11 cellular contexts compared by ENCODE assay signal in genomic region chr1:197919523-197920301, GRCh38. TPM values are rescaled to one million over a fixed set of nuclear protein-coding genes. Genes with fewer than 3 reads are reported as not detected.
DNase-seq lines count a peak whose midpoint lies in the region; ATAC-seq and TF ChIP-seq lines count a peak whose summit lies in the region.
"Had no signal": no experiment of that assay in that cellular context is flagged by ENCODE, and none has a peak within 500 bp of the region (broad histone marks: within the 10 kb centered on the region; RNA-seq: fewer than 3 reads in every experiment).

No MANE protein-coding gene starts in this region.

- H3K4me3 ChIP-seq in iPS-11a (ENCODE audit: low read depth, low read length) = peak overlapping the region; percentile 20
- peak overlapping the region; percentile 17 for H3K4me3 ChIP-seq in suprapubic skin

- H3K4me1 ChIP-seq in suprapubic skin = peaks cover 60% of the 10 kb centered on the region

- peaks cover 71% of the 10 kb centered on the region for H3K27me3 Mint-ChIP-seq in activated naive CD4-positive, alpha-beta T cell treated with anti-CD3 and anti-CD28 coated beads, Interleukin-2, amount 50 U/mL, for 24 hours
- peaks cover 100% of the 10 kb centered on the region for H3K27me3 Mint-ChIP-seq in WTC11 (ENCODE audit: low read depth)

- peaks cover 86% of the 10 kb centered on the region for H3K27me3 ChIP-seq in suprapubic skin

- no peaks in the 10 kb centered on the region for H3K9me3 ChIP-seq in suprapubic skin

- ATAC-seq in WTC11 (peak; percentile 3; the same call in 1 of the 2 replicates), HG02763 (IDR thresholded peaks at IDR 0.05; ENCODE audit: unreplicated experiment) (no peak), GM19328 (IDR thresholded peaks at IDR 0.05; ENCODE audit: unreplicated experiment) (no peak)

- no peak for DNase-seq in activated naive CD4-positive, alpha-beta T cell treated with Interleukin-2 at 50 U/mL for 16 hours
- no peak for DNase-seq in WTC11 (ENCODE audit: low spot score)
- peak in 1 of 2 donors; percentile 46 for DNase-seq in suprapubic skin (ENCODE audit: low spot score in 2 of 2)
- DNase-seq in mesenteric fat pad (ENCODE audit: low spot score) = no peak
- DNase-seq: amygdala, NCI-H1436 had no signal

- TF ChIP-seq POLR2A in suprapubic skin (IDR thresholded peaks at IDR 0.05) = no peak

- no peak for TF ChIP-seq EP300 in suprapubic skin (IDR thresholded peaks at IDR 0.05)

- no peaks in the 10 kb centered on the region for H3K9me3 Mint-ChIP-seq in activated naive CD4-positive, alpha-beta T cell treated with anti-CD3 and anti-CD28 coated beads, Interleukin-2, amount 50 U/mL, for 24 hours
- no peaks in the 10 kb centered on the region for H3K9me3 Mint-ChIP-seq in WTC11

- H3K36me3 ChIP-seq in suprapubic skin = no peaks in the 10 kb centered on the region

- 11% methylated on average over 30 of the region's 42 CpGs for WGBS in suprapubic skin

- TF ChIP-seq CTCF in WTC11 (IDR thresholded peaks at IDR 0.05) = no peak
- TF ChIP-seq CTCF in suprapubic skin (IDR thresholded peaks at IDR 0.05) = no peak

- H3K4me1 Mint-ChIP-seq in activated naive CD4-positive, alpha-beta T cell treated with anti-CD3 and anti-CD28 coated beads, Interleukin-2, amount 50 U/mL, for 24 hours = peaks cover 59% of the 10 kb centered on the region
- H3K4me1 Mint-ChIP-seq in WTC11 = peaks cover 82% of the 10 kb centered on the region

- no peak overlapping the region for H3K27ac ChIP-seq in suprapubic skin

- no peak overlapping the region for H3K27ac Mint-ChIP-seq in activated naive CD4-positive, alpha-beta T cell treated with anti-CD3 and anti-CD28 coated beads, Interleukin-2, amount 50 U/mL, for 24 hours
- no peak overlapping the region for H3K27ac Mint-ChIP-seq in WTC11

- peaks cover 2% of the 10 kb centered on the region for H3K36me3 Mint-ChIP-seq in activated naive CD4-positive, alpha-beta T cell treated with anti-CD3 and anti-CD28 coated beads, Interleukin-2, amount 50 U/mL, for 24 hours
- H3K36me3 Mint-ChIP-seq in WTC11 = no peaks in the 10 kb centered on the region; the same call in 1 of the 2 replicates

- POLR2A ChIA-PET in WTC11 (lab: Charles Lee) = no interaction called here

- CTCF ChIA-PET in WTC11 (lab: Charles Lee) = interaction anchor here (0.6 to 1.1 kb wide), 4 partner anchors 8 to 400 kb away, joined by 3 to 4 read pairs (median 4); no protein-coding TSS in a partner anchor

- peak overlapping the region; percentile 37 for H3K4me3 Mint-ChIP-seq in activated naive CD4-positive, alpha-beta T cell treated with anti-CD3 and anti-CD28 coated beads, Interleukin-2, amount 50 U/mL, for 24 hours
- peak overlapping the region; percentile 82 for H3K4me3 Mint-ChIP-seq in WTC11

TF ChIP-seq in WTC11, 78 proteins besides CTCF, POLR2A, EP300 and RAD21:
- 0 out of 2 replicates have a peak, but pooled peaks have one; percentile 15 for TF ChIP-seq TEAD4 (CRISPR knock-in tag; IDR thresholded peaks at IDR 0.05)
- no peak for TF ChIP-seq ZNF232 (CRISPR knock-in tag; IDR thresholded peaks at IDR 0.05)

RNA-seq across cellular contexts. Expression of gene LHX9, which starts 2.5 kb away (rescaled TPM):
- total RNA-seq in WTC11 (2021) = not detected in 3 replicates
- total RNA-seq in suprapubic skin = not detected
- total RNA-seq in mesenteric fat pad = not detected
- total RNA-seq: fibroblast of lung had no signal

RNA-seq across cellular contexts. Expression of gene C1orf53, which starts 17.3 kb away (rescaled TPM):
- total RNA-seq in WTC11 (2021) = 0.33 to 0.89 TPM (median 0.73 TPM) in 3 replicates
- total RNA-seq in suprapubic skin = 10 to 100 TPM in 2 of 4 donors, 1 to 10 TPM in 1, not detected in 1; 1.3 to 11.8 (median 10.3) TPM
- 1.7 TPM for total RNA-seq in mesenteric fat pad
